ENCODE assay signal across 19 cellular contexts in the genomic region with DNA sequence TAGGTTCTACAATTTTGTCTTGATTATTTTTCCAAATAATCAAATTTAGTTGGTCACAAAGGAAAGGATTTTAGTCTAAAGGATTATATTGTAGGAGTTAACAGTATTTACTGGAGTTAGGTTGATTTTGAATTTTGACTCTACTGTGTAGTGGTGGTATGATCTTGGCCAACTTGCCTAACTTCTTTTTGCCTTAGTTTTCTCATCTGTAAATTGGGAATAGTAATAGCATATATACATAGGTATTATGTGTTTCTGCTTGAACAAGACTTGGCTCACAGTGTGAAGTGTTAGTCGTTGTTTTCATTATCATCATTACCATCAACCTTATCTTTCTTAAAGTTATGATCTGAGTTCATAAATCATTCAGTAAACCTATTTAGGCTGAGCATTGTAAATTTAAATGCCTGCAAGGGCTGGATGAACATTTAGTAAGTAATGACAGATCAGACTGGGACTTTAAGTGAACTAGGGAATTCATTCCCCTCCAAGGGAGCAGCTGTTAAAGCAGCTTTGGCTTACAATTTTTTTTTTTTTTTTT.
"Had no signal": no experiment of that assay in that cellular context is flagged by ENCODE, and none has a peak within 500 bp of the region (broad histone marks: within the 10 kb centered on the region; RNA-seq: fewer than 3 reads in every experiment).

No MANE protein-coding gene starts in this region.

- H3K9me3 Mint-ChIP-seq: activated B cell treated with CpG ODN at 0.5 μM for 24 hours; activated CD8-positive, alpha-beta T cell treated with anti-CD3 and anti-CD28 coated beads for 36 hours; activated T-helper 2 cell treated with anti-CD3 and anti-CD28 coated beads, Interferon-gamma antibody, Interleukin-2, Interleukin-4, amounts not matched to agents 10 μg/mL and 5 μg/mL and 100 μg/mL, durations not matched to agents 14 hours and 24 hours and 36 hours; memory B cell; naive thymus-derived CD8-positive, alpha-beta T cell had no signal

- H2AFZ ChIP-seq: hepatocyte had no signal

- H3K4me3 ChIP-seq: body of pancreas, gastroesophageal sphincter, hepatocyte, testis, transverse colon had no signal

- H3K9me3 ChIP-seq: body of pancreas, gastroesophageal sphincter, testis, transverse colon had no signal

- H3K4me2 ChIP-seq: hepatocyte had no signal

- ATAC-seq: activated CD8-positive, alpha-beta T cell treated with anti-CD3 and anti-CD28 coated beads for 36 hours; body of pancreas; gastroesophageal sphincter; naive thymus-derived CD8-positive, alpha-beta T cell; right cardiac atrium; stimulated activated naive CD8-positive, alpha-beta T cell treated with anti-CD3 and anti-CD28 coated beads, Interleukin-15, Interleukin-2, amounts not matched to agents 100 U/mL and 50 U/mL, for 24 hours had no signal

- H3K27ac ChIP-seq: body of pancreas, gastroesophageal sphincter, hepatocyte, testis, transverse colon had no signal

- H3K27me3 ChIP-seq: body of pancreas, gastroesophageal sphincter, hepatocyte, testis, transverse colon had no signal

- H3K27me3 Mint-ChIP-seq: activated B cell treated with CpG ODN at 0.5 μM for 24 hours; activated CD8-positive, alpha-beta T cell treated with anti-CD3 and anti-CD28 coated beads for 36 hours; activated naive CD8-positive, alpha-beta T cell; memory B cell; naive thymus-derived CD8-positive, alpha-beta T cell had no signal

- DNase-seq: activated B cell treated with CpG ODN at 0.5 μM for 24 hours; activated CD4-positive, alpha-beta T cell treated with anti-CD3 and anti-CD28 coated beads, Interleukin-2, amount 50 U/mL, for 1 hour; activated CD8-positive, alpha-beta T cell treated with anti-CD3 and anti-CD28 coated beads for 36 hours; activated naive CD4-positive, alpha-beta T cell treated with Interleukin-2 at 50 U/mL for 16 hours; activated T-cell treated with anti-CD3 and anti-CD28 coated beads, Interleukin-2, amount 50 U/mL, for 48 hours; aorta; body of pancreas; cortex of kidney; naive thymus-derived CD8-positive, alpha-beta T cell; right cardiac atrium; stimulated activated CD4-positive, alpha-beta T cell treated with anti-CD3 and anti-CD28 coated beads, Interleukin-2, amount 100 ng/mL, for 48 hours; stimulated activated naive CD8-positive, alpha-beta T cell treated with anti-CD3 and anti-CD28 coated beads, Interleukin-15, Interleukin-2, amounts not matched to agents 100 U/mL and 50 U/mL, for 24 hours; testis; transverse colon had no signal

- H3K4me3 Mint-ChIP-seq: activated B cell treated with CpG ODN at 0.5 μM for 24 hours; activated CD8-positive, alpha-beta T cell treated with anti-CD3 and anti-CD28 coated beads for 36 hours; activated naive CD8-positive, alpha-beta T cell; memory B cell had no signal

- H3K27ac Mint-ChIP-seq: activated B cell treated with CpG ODN at 0.5 μM for 24 hours; activated CD8-positive, alpha-beta T cell treated with anti-CD3 and anti-CD28 coated beads for 36 hours; activated naive CD8-positive, alpha-beta T cell; activated T-helper 2 cell treated with anti-CD3 and anti-CD28 coated beads, Interferon-gamma antibody, Interleukin-2, Interleukin-4, amounts not matched to agents 10 μg/mL and 5 μg/mL and 100 μg/mL, durations not matched to agents 14 hours and 24 hours and 36 hours; memory B cell had no signal
